In the genomic region with DNA sequence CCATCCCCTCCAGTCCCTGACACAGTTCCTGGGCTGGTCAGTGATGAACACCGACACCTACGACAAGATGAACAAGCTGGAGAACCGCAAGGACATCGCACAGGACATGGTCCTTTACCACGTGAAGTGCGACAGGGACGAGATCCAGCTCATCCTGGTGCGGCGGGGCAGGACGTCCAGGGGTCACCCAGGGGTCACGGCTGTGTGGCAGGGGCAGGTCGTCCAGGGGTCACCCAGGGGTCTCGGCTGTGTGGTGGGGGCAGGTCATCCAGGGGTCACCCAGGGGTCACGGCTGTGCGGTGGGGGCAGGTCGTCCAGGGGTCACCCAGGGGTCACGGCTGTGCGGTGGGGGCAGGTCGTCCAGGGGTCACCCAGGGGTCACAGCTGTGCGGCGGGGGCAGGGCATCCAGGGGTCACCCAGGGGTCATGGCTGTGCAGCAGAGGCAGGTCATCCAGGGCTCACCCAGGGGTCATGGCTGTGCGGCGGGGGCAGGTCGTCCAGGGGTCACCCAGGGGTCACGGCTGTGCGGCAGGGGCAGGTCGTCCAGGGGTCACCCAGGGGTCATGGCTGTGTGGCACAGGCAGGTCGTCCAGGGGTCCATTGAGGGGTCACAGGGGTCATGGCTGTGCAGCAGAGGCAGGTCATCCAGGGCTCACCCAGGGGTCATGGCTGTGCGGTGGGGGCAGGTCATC, we compare ENCODE assay signal across 17 cellular contexts. TPM values are rescaled to one million over a fixed set of nuclear protein-coding genes. Genes with fewer than 3 reads are reported as not detected.
"Had no signal": no experiment of that assay in that cellular context is flagged by ENCODE, and none has a peak within 500 bp of the region (broad histone marks: within the 10 kb centered on the region; RNA-seq: fewer than 3 reads in every experiment).

No MANE protein-coding gene starts in this region.

- H3K9me3 ChIP-seq: ascending aorta, ovary, stomach, thyroid gland, vagina had no signal

- DNase-seq: activated B cell treated with CpG ODN at 0.5 μM for 24 hours; activated CD4-positive, alpha-beta T cell treated with anti-CD3 and anti-CD28 coated beads, Interleukin-2, amount 10 ng/mL, durations not matched to agents 24 days and 14 days; activated CD8-positive, alpha-beta memory T cell treated with anti-CD3 and anti-CD28 coated beads for 24 hours; activated effector memory CD4-positive, alpha-beta T cell treated with Interleukin-2 at 50 U/mL for 16 hours; activated naive CD8-positive, alpha-beta T cell treated with anti-CD3 and anti-CD28 coated beads for 36 hours; effector memory CD8-positive, alpha-beta T cell; erythroblast; immature natural killer cell; left colon; stimulated activated CD4-positive, alpha-beta T cell treated with anti-CD3 and anti-CD28 coated beads, Interleukin-4, amount 100 ng/mL, for 4 hours; stomach; thyroid gland had no signal

- H3K4me1 ChIP-seq: ascending aorta, stomach, thyroid gland, vagina had no signal

- ATAC-seq: effector memory CD8-positive, alpha-beta T cell had no signal

- H3K27me3 ChIP-seq: ascending aorta, cardiac muscle cell, ovary, thyroid gland, vagina had no signal

- H3K4me3 ChIP-seq: ascending aorta, cardiac muscle cell, ovary, skin epidermis, stomach, thyroid gland, vagina had no signal

- H3K36me3 ChIP-seq: ascending aorta, cardiac muscle cell, ovary, stomach, thyroid gland, vagina had no signal

- H3K27ac ChIP-seq: ascending aorta, cardiac muscle cell, ovary, skin epidermis, stomach, thyroid gland, vagina had no signal

RNA-seq across cellular contexts. Expression of a gene that starts 16.6 kb away (rescaled TPM):
- total RNA-seq: ascending aorta had no signal

RNA-seq across cellular contexts. Expression of a gene that starts 32.1 kb away (rescaled TPM):
- total RNA-seq: ascending aorta had no signal
